8 cellular contexts compared by ENCODE assay signal in the genomic region with DNA sequence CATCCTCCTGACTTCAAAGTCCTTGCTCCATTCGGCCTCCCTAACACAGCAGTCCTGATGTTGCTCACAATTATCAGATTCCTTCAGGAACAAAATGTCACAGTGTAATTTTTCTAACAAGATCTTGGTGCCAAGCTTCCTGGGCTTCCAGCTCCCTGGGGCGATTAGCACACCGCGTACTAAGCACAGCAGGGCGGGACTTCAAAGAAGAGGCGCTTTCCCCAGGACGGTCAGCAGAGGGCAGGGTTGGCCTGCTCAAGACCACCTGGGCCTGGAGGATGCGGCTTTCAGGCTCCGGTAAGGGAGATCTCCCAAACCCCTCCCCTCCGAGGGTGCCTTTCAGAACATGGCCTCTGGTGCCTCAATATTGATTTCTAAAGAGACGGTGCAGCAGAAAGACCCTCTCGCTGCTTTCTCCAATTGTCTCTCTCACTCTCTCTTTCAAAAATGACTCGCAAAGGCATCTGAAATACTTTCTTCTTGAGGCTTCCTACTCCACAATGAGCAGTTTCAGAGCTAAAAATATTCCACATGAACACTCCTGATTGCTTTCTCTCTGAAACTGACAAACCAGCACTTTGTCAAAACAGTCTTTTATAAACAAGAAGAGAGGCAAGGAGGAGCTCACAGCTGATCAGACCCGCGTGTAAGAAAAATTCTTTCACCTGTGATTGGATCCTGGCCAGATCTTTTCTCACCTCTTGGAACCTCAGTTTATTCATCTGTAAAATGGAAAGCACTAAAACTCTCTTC.
DNase-seq lines count a peak whose midpoint lies in the region; ATAC-seq, FAIRE-seq and TF ChIP-seq lines count a peak whose summit lies in the region.

No MANE protein-coding gene starts in this region.

- H3K36me3 ChIP-seq in osteoblast (ENCODE audit: insufficient read depth, low read length) (no peaks in the 10 kb centered on the region), aorta (ENCODE audit: control insufficient read depth in 1 of 2, insufficient read depth in 2 of 2, low read length in 1 of 2) (peaks cover 0 to 3% of the 10 kb centered on the region in 2 donors)

- no peak overlapping the region for H3K27ac ChIP-seq in osteoblast (ENCODE audit: low read depth, low read length)
- H3K27ac ChIP-seq in aorta (ENCODE audit: low read depth in 1 of 2, low read length in 2 of 2) = no peak overlapping the region

- H3K9me3 ChIP-seq in osteoblast (ENCODE audit: low read depth, low read length) = no peaks in the 10 kb centered on the region
- no peaks in the 10 kb centered on the region for H3K9me3 ChIP-seq in aorta (ENCODE audit: control insufficient read depth, low read length)

- H3K79me2 ChIP-seq in osteoblast (ENCODE audit: insufficient read depth, low read length) = no peaks in the 10 kb centered on the region

- WGBS in aorta, 2 donors = 10 to 12% methylated on average over 15 of the region's 15 CpGs

- H2AFZ ChIP-seq in osteoblast (ENCODE audit: low read length) = peak overlapping the region; percentile 78

- intact Hi-C loops in aorta (cut with DNase I) = loop anchor here (2.0 to 10.0 kb wide), 4 partner anchors 153 to 1201 kb away; a partner anchor contains a TSS

- H4K20me1 ChIP-seq in osteoblast (ENCODE audit: insufficient read depth, low read length) = no peaks in the 10 kb centered on the region

- H3K4me2 ChIP-seq in osteoblast (ENCODE audit: insufficient read depth, low read length) = peak overlapping the region; percentile 66

- peak; percentile 90 for TF ChIP-seq CTCF in osteoblast (IDR thresholded peaks at IDR 0.05; ENCODE audit: extremely low read depth, low read depth, low read length)

- FAIRE-seq in G401.6 (lab: Jason Lieb, UNC) = peak; percentile 48
- FAIRE-seq in HTR-8/SVneo (lab: Jason Lieb, UNC) = no peak

- H3K4me3 ChIP-seq in osteoblast (ENCODE audit: insufficient read depth, low read length) (peak overlapping the region; percentile 41), aorta (ENCODE audit: low read length in 2 of 2) (peak overlapping the region in 1 of 2 donors; percentile 8)

- peaks cover 7% of the 10 kb centered on the region for H3K27me3 ChIP-seq in osteoblast (ENCODE audit: insufficient read depth, low read length)
- H3K27me3 ChIP-seq in aorta (ENCODE audit: control insufficient read depth in 1 of 2, insufficient read depth in 2 of 2, low read length in 1 of 2) = no peaks in the 10 kb centered on the region

- peak; percentile 98 for ATAC-seq in GM21619 (IDR thresholded peaks at IDR 0.05; ENCODE audit: unreplicated experiment)
- ATAC-seq in aorta (ENCODE audit: low FRiP score) = peak; percentile 93

- DNase-seq in HTR-8/SVneo (ENCODE audit: insufficient read length, low spot score) (peak; percentile 70), NOMO-1 treated with DMSO at 0.1 percent for 48 hours (lab: John Stamatoyannopoulos, UW; ENCODE audit: unreplicated experiment) (peak; percentile 77), globus pallidus (ENCODE audit: low spot score) (peak; percentile 73), osteoblast (ENCODE audit: insufficient read length, low spot score, missing footprints) (peak; percentile 84), aorta (peak; percentile 82 to 92)
- peak; percentile 58 to 72 for DNase-seq in activated T-cell treated with anti-CD3 and anti-CD28 coated beads, Interleukin-2, amount 50 U/mL, for 48 hours

- H3K4me1 ChIP-seq in osteoblast (ENCODE audit: insufficient read depth, low read length) (no peaks in the 10 kb centered on the region), aorta (ENCODE audit: control insufficient read depth in 1 of 2, insufficient read depth in 2 of 2, low read length in 2 of 2) (no peaks in the 10 kb centered on the region)
